ENCODE assay signal across 15 cellular contexts in the genomic region with DNA sequence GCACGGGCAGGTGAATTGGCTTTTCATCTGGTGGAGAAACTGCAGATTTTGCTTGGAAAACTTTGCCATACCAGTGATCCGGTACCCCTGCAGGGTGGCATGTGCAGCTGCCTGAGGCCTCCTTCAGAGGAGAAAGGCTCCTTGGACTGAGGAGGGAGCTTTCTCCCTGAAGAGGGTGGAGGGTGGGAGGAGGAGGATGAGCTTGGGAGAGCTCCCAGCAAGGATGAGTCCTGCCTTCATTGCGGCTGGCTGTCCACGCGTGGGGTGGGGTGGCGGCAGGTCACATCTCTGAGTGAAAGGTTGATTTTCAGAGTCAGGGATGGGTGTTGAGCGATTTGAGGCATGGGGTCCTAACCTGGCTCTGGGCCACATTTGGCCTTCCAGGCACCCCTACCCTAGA.
A peak's percentile ranks its signal among the peaks of the same experiment; 100 is the strongest.
DNase-seq lines count a peak whose midpoint lies in the region; TF ChIP-seq lines count a peak whose summit lies in the region.
"Had no signal": no experiment of that assay in that cellular context is flagged by ENCODE, and none has a peak within 500 bp of the region (broad histone marks: within the 10 kb centered on the region; RNA-seq: fewer than 3 reads in every experiment).

No MANE protein-coding gene starts in this region.

- H3K4me1 ChIP-seq in adrenal gland (replicated peaks in 1 of 2) (peaks cover 14 to 66% of the 10 kb centered on the region in 2 donors), endodermal cell (ENCODE audit: control insufficient read depth, insufficient read depth, low read length) (no peaks in the 10 kb centered on the region)

- DNase-seq in G401 (ENCODE audit: low spot score) (peak; percentile 54), adrenal gland (no peak), endodermal cell (no peak), substantia nigra (lab: John Stamatoyannopoulos, UW) (peak in 1 of 49 donors; percentile 37), NCI-H82 treated with DMSO at 0.1 percent for 48 hours (lab: John Stamatoyannopoulos, UW; ENCODE audit: unreplicated experiment) (no peak), T-helper 2 cell (no peak), brain microvascular endothelial cell (no peak)
- DNase-seq: CD8-positive, alpha-beta T cell; COR-L47; DMS153; DMS79 treated with DMSO at 0.1 percent for 48 hours; EL; GDM1 had no signal

- no peaks in the 10 kb centered on the region for H3K9me3 ChIP-seq in adrenal gland (replicated peaks in 1 of 3)
- no peaks in the 10 kb centered on the region for H3K9me3 ChIP-seq in endodermal cell (ENCODE audit: control insufficient read depth, low read length)

- TF ChIP-seq POLR2A in adrenal gland (IDR thresholded peaks at IDR 0.05): no peak

- H3K36me3 Mint-ChIP-seq in endodermal cell (ENCODE audit: low read depth): peaks cover 2% of the 10 kb centered on the region
- H3K36me3 Mint-ChIP-seq: CD8-positive, alpha-beta T cell had no signal

- 69 to 91% (median 71%) methylated on average over 2 to 7 of the region's 7 CpGs for WGBS in adrenal gland, 4 donors
- WGBS in endodermal cell (ENCODE audit: insufficient coverage in 1 of 2, insufficient read length in 1 of 2), 2 experiments: 82 to 100% methylated on average over 1 to 7 of the region's 7 CpGs

- no peak overlapping the region for H3K4me3 Mint-ChIP-seq in endodermal cell
- H3K4me3 Mint-ChIP-seq: CD14-positive monocyte; CD8-positive, alpha-beta T cell had no signal

- intact Hi-C loops in adrenal gland (cut with DNase I): no loop called here

- H3K4me1 Mint-ChIP-seq in endodermal cell: peaks cover 31% of the 10 kb centered on the region

- H3K4me3 ChIP-seq in adrenal gland: no peak overlapping the region
- H3K4me3 ChIP-seq in endodermal cell (ENCODE audit: low read length): no peak overlapping the region
- H3K4me3 ChIP-seq in brain microvascular endothelial cell (ENCODE audit: low read depth, low read length): no peak overlapping the region

- no peak overlapping the region for H3K27ac Mint-ChIP-seq in endodermal cell
- H3K27ac Mint-ChIP-seq: CD8-positive, alpha-beta T cell had no signal

- H3K9me3 Mint-ChIP-seq in endodermal cell: no peaks in the 10 kb centered on the region
- H3K9me3 Mint-ChIP-seq: CD14-positive monocyte; CD8-positive, alpha-beta T cell had no signal

- TF ChIP-seq CTCF in adrenal gland (IDR thresholded peaks at IDR 0.05): no peak
- peak; percentile 19 for TF ChIP-seq CTCF in endodermal cell (conservative IDR thresholded peaks at IDR 0.05)
- no peak for TF ChIP-seq CTCF in brain microvascular endothelial cell (IDR thresholded peaks at IDR 0.05; ENCODE audit: low read depth, low read length, missing control alignments)

- H3K27me3 ChIP-seq in adrenal gland (no peaks in the 10 kb centered on the region), endodermal cell (ENCODE audit: control insufficient read depth, insufficient read depth, low read length, poor library complexity, severe bottlenecking) (no peaks in the 10 kb centered on the region), brain microvascular endothelial cell (replicated peaks) (no peaks in the 10 kb centered on the region)

- in situ Hi-C loops in G401 (cut with HindIII; ENCODE audit: low sequenced_read_pairs): no loop called here
- in situ Hi-C loops in brain microvascular endothelial cell (cut with HindIII; ENCODE audit: low pct_ligation_motif_present, low sequenced_read_pairs): no loop called here

- peaks cover 35% of the 10 kb centered on the region for H3K27me3 Mint-ChIP-seq in endodermal cell (ENCODE audit: insufficient read depth)

- peak overlapping the region in 3 of 5 donors; percentile 16 to 72 (median 29) for H3K27ac ChIP-seq in adrenal gland
- no peak overlapping the region for H3K27ac ChIP-seq in endodermal cell (ENCODE audit: low read depth, low read length)
- H3K27ac ChIP-seq in substantia nigra (ENCODE audit: low read depth, low read length, poor library complexity, severe bottlenecking): peak overlapping the region; percentile 1
- H3K27ac ChIP-seq in brain microvascular endothelial cell: no peak overlapping the region
- H3K27ac ChIP-seq: 22Rv1 had no signal

- H3K36me3 ChIP-seq in adrenal gland (replicated peaks in 1 of 2): no peaks in the 10 kb centered on the region
- peaks cover 17% of the 10 kb centered on the region for H3K36me3 ChIP-seq in endodermal cell (ENCODE audit: control insufficient read depth, insufficient read depth, low read length)
- H3K36me3 ChIP-seq in brain microvascular endothelial cell (replicated peaks): no peaks in the 10 kb centered on the region

- H3K9ac ChIP-seq in endodermal cell (ENCODE audit: extremely low read depth, low read length, poor library complexity, severe bottlenecking): no peak overlapping the region

Comparison
In these comparisons a context has a peak if more than half of its experiments do, and no peak if none do; other contexts are left out.
1. H3K27ac ChIP-seq: peak in adrenal gland (3 of 5) and substantia nigra (single experiment); none in endodermal cell (single experiment) and brain microvascular endothelial cell (single experiment).